Comparison of ENCODE assay signal across 1 cellular context in the genomic region with DNA sequence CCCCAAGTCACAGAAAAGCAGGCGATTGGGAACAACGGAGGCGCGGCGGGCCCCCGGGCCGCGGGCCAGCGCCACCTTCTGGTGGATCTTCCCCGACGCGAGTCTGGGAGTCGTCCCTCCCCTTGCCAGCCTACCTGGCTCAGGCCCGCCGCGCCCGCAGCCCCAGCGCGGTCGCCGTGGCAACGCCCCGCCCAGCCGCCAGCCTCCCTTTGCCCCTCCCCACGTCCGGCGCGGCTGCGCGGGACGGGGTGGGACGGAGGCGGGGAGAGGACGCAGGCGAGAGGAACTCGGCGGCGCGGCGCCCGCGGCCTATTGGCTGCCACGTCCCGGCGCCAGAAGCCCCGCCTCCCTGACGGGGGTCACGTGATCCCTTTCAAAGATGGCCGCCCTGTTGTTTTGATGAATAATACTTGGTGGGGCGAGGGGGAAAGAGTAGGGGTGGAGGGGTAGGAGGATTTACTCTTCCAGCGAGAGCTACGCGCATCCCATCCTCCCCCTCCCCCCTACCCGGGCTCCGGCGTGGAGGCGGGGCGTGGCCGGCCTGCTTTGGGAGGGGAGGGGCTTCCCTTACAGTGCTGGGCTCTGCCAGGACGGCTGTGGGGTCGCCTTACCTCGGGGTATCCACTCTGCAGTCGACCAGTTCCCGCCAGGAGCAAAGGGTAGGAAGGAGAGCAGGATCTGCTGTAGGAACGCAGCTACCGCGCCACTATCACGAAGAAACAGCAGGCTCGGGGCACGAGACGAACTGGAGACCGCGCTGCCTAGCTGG.
TF ChIP-seq lines count a peak whose summit lies in the region.

Gene UBE4B (plus strand): TSS at position 369 of the 769 bp plus-strand sequence. CDS start 713 bp downstream, outside the sequence.

TF ChIP-seq in K562, 482 proteins besides CTCF, POLR2A, EP300 and RAD21 (continued from another document and continues in another):
- TF ChIP-seq ZNF398 (CRISPR knock-in tag; IDR thresholded peaks at IDR 0.05) (no peak), TGIF2 (CRISPR knock-in tag; IDR thresholded peaks at IDR 0.05) (no peak), HDGF (IDR thresholded peaks at IDR 0.05) (no peak), ATF7 (IDR thresholded peaks at IDR 0.05) (peak; percentile 81; the same call in 1 of the 2 replicates), ZFP1 (CRISPR knock-in tag; IDR thresholded peaks at IDR 0.05) (no peak), YY1 (IDR thresholded peaks at IDR 0.05; ENCODE audit: borderline replicate concordance in 1 of 3, control insufficient read depth in 1 of 3, extremely low read depth in 1 of 3, insufficient read depth in 3 of 3, insufficient read length in 1 of 3, insufficient replicate concordance in 2 of 3, low read depth in 1 of 3, low read length in 2 of 3) (peak; percentile 81 to 96 (median 94)), ZNF766 (CRISPR knock-in tag; conservative IDR thresholded peaks at IDR 0.05) (no peak; the same call in 1 of the 2 replicates), ZNF316 (IDR thresholded peaks at IDR 0.05) (no peak), ERF (CRISPR knock-in tag; IDR thresholded peaks at IDR 0.05) (no peak), MYNN (IDR thresholded peaks at IDR 0.05) (no peak), MYNN (CRISPR knock-in tag; IDR thresholded peaks at IDR 0.05) (no peak), ZFP36 (IDR thresholded peaks at IDR 0.05; ENCODE audit: low read depth, low read length, partially characterized antibody) (no peak), HNRNPH1 (optimal IDR thresholded peaks at IDR 0.05; ENCODE audit: low read depth, low read length) (no peak), MAFG (tag; conservative IDR thresholded peaks at IDR 0.05) (no peak), RBM15 (IDR thresholded peaks at IDR 0.05; ENCODE audit: insufficient read depth, low read length) (no peak), JUN (IDR thresholded peaks at IDR 0.05; ENCODE audit: borderline replicate concordance, low read depth, low read length) (no peak; the same call in 1 of the 2 replicates), JUN (CRISPR knock-in tag; IDR thresholded peaks at IDR 0.05; ENCODE audit: borderline replicate concordance) (peak; percentile 88; the same call in 1 of the 2 replicates), ZNF384 (IDR thresholded peaks at IDR 0.05; ENCODE audit: low read depth, low read length) (peak; percentile 26; the same call in 1 of the 2 replicates), ZBTB17 (CRISPR knock-in tag; IDR thresholded peaks at IDR 0.05) (no peak), SMAD2 (IDR thresholded peaks at IDR 0.05; ENCODE audit: low read depth, low read length) (no peak), NR3C1 (CRISPR knock-in tag; IDR thresholded peaks at IDR 0.05) (no peak), BRF1 (IDR thresholded peaks at IDR 0.05; ENCODE audit: borderline replicate concordance, extremely low read depth, insufficient read length) (no peak), ZNF778 (CRISPR knock-in tag; IDR thresholded peaks at IDR 0.05) (no peak), ZZZ3 (IDR thresholded peaks at IDR 0.05) (no peak), IRF1 (CRISPR knock-in tag; IDR thresholded peaks at IDR 0.05; ENCODE audit: borderline replicate concordance) (no peak), CBX8 (IDR thresholded peaks at IDR 0.05; ENCODE audit: borderline replicate concordance, extremely low read depth, low read depth, low read length, poor library complexity, severe bottlenecking) (no peak), FOXA3 (CRISPR knock-in tag; conservative IDR thresholded peaks at IDR 0.05 in 1 of 2, IDR thresholded peaks at IDR 0.05 in 1 of 2) (no peak), FOXJ3 (CRISPR knock-in tag; IDR thresholded peaks at IDR 0.05) (no peak), ZNF23 (CRISPR knock-in tag; IDR thresholded peaks at IDR 0.05) (no peak), MNT (conservative IDR thresholded peaks at IDR 0.05) (peak; percentile 87 to 91), TEAD4 (IDR thresholded peaks at IDR 0.05; ENCODE audit: low read length) (0 out of 2 replicates have a peak, but pooled peaks have one; percentile 9), TEAD4 (CRISPR knock-in tag; IDR thresholded peaks at IDR 0.05; ENCODE audit: borderline replicate concordance) (no peak), XRCC3 (IDR thresholded peaks at IDR 0.05) (no peak), PURB (CRISPR knock-in tag; IDR thresholded peaks at IDR 0.05; ENCODE audit: low read depth) (no peak), ADNP (tag; IDR thresholded peaks at IDR 0.05) (no peak), CEBPZ (IDR thresholded peaks at IDR 0.05; ENCODE audit: borderline replicate concordance, low read depth, low read length) (no peak), HINFP (tag; conservative IDR thresholded peaks at IDR 0.05; ENCODE audit: low read depth) (no peak), NFRKB (IDR thresholded peaks at IDR 0.05; ENCODE audit: low read depth) (peak; percentile 76), RAD51 (IDR thresholded peaks at IDR 0.05; ENCODE audit: borderline replicate concordance, low read depth) (peak; percentile 99), RUNX1 (IDR thresholded peaks at IDR 0.05; ENCODE audit: low read depth) (no peak), CBFB (CRISPR knock-in tag; IDR thresholded peaks at IDR 0.05) (no peak), FOXA1 (IDR thresholded peaks at IDR 0.05; ENCODE audit: borderline replicate concordance) (no peak), KLF6 (CRISPR knock-in tag; IDR thresholded peaks at IDR 0.05; ENCODE audit: borderline replicate concordance) (no peak), GTF3C2 (IDR thresholded peaks at IDR 0.05; ENCODE audit: borderline replicate concordance, extremely low read depth, insufficient read length) (no peak), SETDB1 (IDR thresholded peaks at IDR 0.05; ENCODE audit: low read length) (peak; percentile 91), ZNF217 (CRISPR knock-in tag; IDR thresholded peaks at IDR 0.05) (no peak), KLF13 (tag; IDR thresholded peaks at IDR 0.05; ENCODE audit: borderline replicate concordance, low read depth) (no peak), IRF2 (CRISPR knock-in tag; IDR thresholded peaks at IDR 0.05) (no peak), PPARD (CRISPR knock-in tag; IDR thresholded peaks at IDR 0.05) (no peak), CREB3 (tag; conservative IDR thresholded peaks at IDR 0.05; ENCODE audit: low read depth) (no peak), MCM3 (IDR thresholded peaks at IDR 0.05) (no peak), NEUROD1 (IDR thresholded peaks at IDR 0.05; ENCODE audit: borderline replicate concordance, low read depth, low read length, partially characterized antibody) (peak; percentile 12)
- TF ChIP-seq, protein P1, sequence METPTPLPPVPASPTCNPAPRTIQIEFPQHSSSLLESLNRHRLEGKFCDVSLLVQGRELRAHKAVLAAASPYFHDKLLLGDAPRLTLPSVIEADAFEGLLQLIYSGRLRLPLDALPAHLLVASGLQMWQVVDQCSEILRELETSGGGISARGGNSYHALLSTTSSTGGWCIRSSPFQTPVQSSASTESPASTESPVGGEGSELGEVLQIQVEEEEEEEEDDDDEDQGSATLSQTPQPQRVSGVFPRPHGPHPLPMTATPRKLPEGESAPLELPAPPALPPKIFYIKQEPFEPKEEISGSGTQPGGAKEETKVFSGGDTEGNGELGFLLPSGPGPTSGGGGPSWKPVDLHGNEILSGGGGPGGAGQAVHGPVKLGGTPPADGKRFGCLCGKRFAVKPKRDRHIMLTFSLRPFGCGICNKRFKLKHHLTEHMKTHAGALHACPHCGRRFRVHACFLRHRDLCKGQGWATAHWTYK (CRISPR knock-in tag; IDR thresholded peaks at IDR 0.05): peak; percentile 44; the same call in 1 of the 2 replicates
